Comparison of ENCODE assay signal across 14 cellular contexts in genomic region chr11:131908316-131908715, GRCh38.
DNase-seq lines count a peak whose midpoint lies in the region; ATAC-seq and TF ChIP-seq lines count a peak whose summit lies in the region.
"Had no signal": no experiment of that assay in that cellular context is flagged by ENCODE, and none has a peak within 500 bp of the region (broad histone marks: within the 10 kb centered on the region; RNA-seq: fewer than 3 reads in every experiment).

No MANE protein-coding gene starts in this region.

- peaks cover 2% of the 10 kb centered on the region for H3K9me3 Mint-ChIP-seq in neural progenitor cell
- H3K9me3 Mint-ChIP-seq: HFFc6 had no signal

- CTCF ChIA-PET in A673 (lab: Charles Lee): interaction anchor here (0.6 kb wide), 1 partner anchor 24 kb away, joined by 4 read pairs; no protein-coding TSS in a partner anchor

- TF ChIP-seq CTCF in A673 (conservative IDR thresholded peaks at IDR 0.05; ENCODE audit: low read depth, low read length) (no peak), RWPE2 (IDR thresholded peaks at IDR 0.05; ENCODE audit: poor library complexity, severe bottlenecking) (no peak), osteoblast (IDR thresholded peaks at IDR 0.05; ENCODE audit: extremely low read depth, low read depth, low read length) (no peak), neural progenitor cell (IDR thresholded peaks at IDR 0.05) (no peak)

- H3K4me2 ChIP-seq in osteoblast (ENCODE audit: insufficient read depth, low read length) (no peak overlapping the region), neural progenitor cell (no peak overlapping the region)

- no peaks in the 10 kb centered on the region for H3K36me3 Mint-ChIP-seq in neural progenitor cell
- H3K36me3 Mint-ChIP-seq: CD4-positive, alpha-beta memory T cell had no signal

- H3K79me2 ChIP-seq in osteoblast (ENCODE audit: insufficient read depth, low read length): peaks cover 77% of the 10 kb centered on the region
- no peaks in the 10 kb centered on the region for H3K79me2 ChIP-seq in neural progenitor cell (ENCODE audit: low read depth)

- no peak overlapping the region for H3K27ac Mint-ChIP-seq in neural progenitor cell
- H3K27ac Mint-ChIP-seq: CD4-positive, alpha-beta memory T cell; HFFc6 had no signal

- intact Hi-C loops in A673 (cut with micrococcal nuclease; ENCODE audit: unreplicated experiment): loop anchor here (2.0 kb wide), 1 partner anchor 162 kb away; no protein-coding TSS in a partner anchor

- H3F3A ChIP-seq in neural progenitor cell (ENCODE audit: low read depth): peaks cover 24% of the 10 kb centered on the region

- H3K27me3 Mint-ChIP-seq in neural progenitor cell (ENCODE audit: insufficient read depth, low read depth): peaks cover 4% of the 10 kb centered on the region

- H3K4me3 Mint-ChIP-seq in neural progenitor cell: no peak overlapping the region
- H3K4me3 Mint-ChIP-seq: CD4-positive, alpha-beta memory T cell; HFFc6 had no signal

- peak; percentile 52 for DNase-seq in A673 (ENCODE audit: low spot score)
- DNase-seq in RWPE2 (ENCODE audit: low spot score): no peak
- DNase-seq in epithelial cell of prostate (ENCODE audit: low read depth, low spot score): no peak
- peak; percentile 90 for DNase-seq in osteoblast (ENCODE audit: insufficient read length, low spot score, missing footprints)
- no peak for DNase-seq in neural progenitor cell (ENCODE audit: low spot score)
- DNase-seq: BE2C; CD4-positive, alpha-beta memory T cell; DMS79; HCEC 1CT; HFFc6; IMR-90 had no signal

- ATAC-seq in RWPE2 (ENCODE audit: low read depth): no peak
- no peak for ATAC-seq in GM19328 (IDR thresholded peaks at IDR 0.05; ENCODE audit: unreplicated experiment)
- ATAC-seq in GM21447 (IDR thresholded peaks at IDR 0.05; ENCODE audit: unreplicated experiment): no peak

- H3K27ac ChIP-seq in A673 (ENCODE audit: low read depth, low read length, poor library complexity, severe bottlenecking) (peak overlapping the region; percentile 70), RWPE2 (ENCODE audit: poor library complexity, severe bottlenecking) (peak overlapping the region; percentile 74), epithelial cell of prostate (peak overlapping the region; percentile 77), osteoblast (ENCODE audit: low read depth, low read length) (no peak overlapping the region), neural progenitor cell (no peak overlapping the region)
- H3K27ac ChIP-seq: C4-2B had no signal

- no peaks in the 10 kb centered on the region for H3K36me3 ChIP-seq in A673 (ENCODE audit: insufficient read depth, low read length, poor library complexity, severe bottlenecking)
- H3K36me3 ChIP-seq in RWPE2 (ENCODE audit: low read depth): peaks cover 7% of the 10 kb centered on the region
- no peaks in the 10 kb centered on the region for H3K36me3 ChIP-seq in osteoblast (ENCODE audit: insufficient read depth, low read length)
- H3K36me3 ChIP-seq in neural progenitor cell: no peaks in the 10 kb centered on the region
- H3K36me3 ChIP-seq: BE2C had no signal

- BruUV-seq in A673 (replicated peaks; lab: Mats Ljungman, UMichigan): no TSS peak

- no peak overlapping the region for H3K9ac ChIP-seq in neural progenitor cell

- H2AFZ ChIP-seq in osteoblast (ENCODE audit: low read length) (no peak overlapping the region), neural progenitor cell (replicated peaks) (no peak overlapping the region)

- no peaks in the 10 kb centered on the region for H4K20me1 ChIP-seq in osteoblast (ENCODE audit: insufficient read depth, low read length)
- H4K20me1 ChIP-seq in neural progenitor cell (ENCODE audit: low read depth): no peaks in the 10 kb centered on the region

- H3K27me3 ChIP-seq in A673 (replicated peaks; ENCODE audit: insufficient read depth, low read depth, low read length, poor library complexity): no peaks in the 10 kb centered on the region
- no peaks in the 10 kb centered on the region for H3K27me3 ChIP-seq in RWPE2 (ENCODE audit: insufficient read depth, poor library complexity, severe bottlenecking)
- no peaks in the 10 kb centered on the region for H3K27me3 ChIP-seq in osteoblast (ENCODE audit: insufficient read depth, low read length)
- H3K27me3 ChIP-seq in neural progenitor cell: peaks cover 12% of the 10 kb centered on the region

- H3K4me1 ChIP-seq in A673 (ENCODE audit: insufficient read depth, low read length, poor library complexity, severe bottlenecking) (peaks cover 77% of the 10 kb centered on the region), RWPE2 (ENCODE audit: insufficient read depth, poor library complexity, severe bottlenecking) (peaks cover 41% of the 10 kb centered on the region), osteoblast (ENCODE audit: insufficient read depth, low read length) (peaks cover 20% of the 10 kb centered on the region), neural progenitor cell (peaks cover 31% of the 10 kb centered on the region)
- H3K4me1 ChIP-seq: BE2C had no signal

- no peak overlapping the region for H3K4me3 ChIP-seq in A673 (ENCODE audit: low read depth, low read length, poor library complexity, severe bottlenecking)
- no peak overlapping the region for H3K4me3 ChIP-seq in RWPE2 (ENCODE audit: severe bottlenecking)
- H3K4me3 ChIP-seq in osteoblast (ENCODE audit: insufficient read depth, low read length): no peak overlapping the region
- H3K4me3 ChIP-seq in neural progenitor cell: no peak overlapping the region

- POLR2A ChIA-PET in A673 (lab: Charles Lee; ENCODE audit: low non-redundant PET): no interaction called here

- peaks cover 53% of the 10 kb centered on the region for H3K4me1 Mint-ChIP-seq in neural progenitor cell

- no peaks in the 10 kb centered on the region for H3K9me3 ChIP-seq in A673 (ENCODE audit: low read depth, low read length, poor library complexity, severe bottlenecking)
- H3K9me3 ChIP-seq in RWPE2 (ENCODE audit: severe bottlenecking): no peaks in the 10 kb centered on the region
- H3K9me3 ChIP-seq in osteoblast (ENCODE audit: low read depth, low read length): no peaks in the 10 kb centered on the region
- H3K9me3 ChIP-seq in neural progenitor cell (ENCODE audit: low read depth): no peaks in the 10 kb centered on the region
- H3K9me3 ChIP-seq: BE2C had no signal

Comparison
In these comparisons a context has a peak if more than half of its experiments do, and no peak if none do; other contexts are left out.
1. DNase-seq: peak in A673 (single experiment) and osteoblast (single experiment); none in RWPE2 (single experiment), epithelial cell of prostate (single experiment) and neural progenitor cell (single experiment).
2. H3K27ac ChIP-seq: peak in A673 (single experiment), RWPE2 (single experiment) and epithelial cell of prostate (single experiment); none in osteoblast (single experiment) and neural progenitor cell (single experiment).